35 cellular contexts compared by ENCODE assay signal in the genomic region with DNA sequence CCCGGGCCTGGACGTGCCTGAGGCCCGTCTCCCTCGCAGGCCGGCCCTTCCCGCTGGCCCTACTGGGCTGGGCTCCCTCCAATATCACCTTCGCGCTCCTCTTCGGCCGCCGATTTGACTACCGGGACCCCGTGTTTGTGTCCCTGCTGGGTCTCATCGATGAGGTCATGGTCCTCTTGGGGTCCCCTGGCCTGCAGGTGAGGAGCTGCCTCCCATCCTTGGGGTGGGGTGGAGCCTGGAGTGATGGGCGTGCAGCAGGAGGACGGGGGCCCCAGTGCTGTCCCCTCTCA. TPM values are rescaled to one million over a fixed set of nuclear protein-coding genes. Genes with fewer than 3 reads are reported as not detected.
"Had no signal": no experiment of that assay in that cellular context is flagged by ENCODE, and none has a peak within 500 bp of the region (broad histone marks: within the 10 kb centered on the region; RNA-seq: fewer than 3 reads in every experiment).

No MANE protein-coding gene starts in this region.

- H3K27ac Mint-ChIP-seq: memory B cell; mesothelial cell of epicardium; natural killer cell treated with Interleukin-12 subunit alpha and Interleukin-12 subunit beta and Interleukin-15 and Interleukin-18, amount 100 ng/mL, for 72 hours; stimulated activated memory B cell treated with anti-CD40 and anti-IgM and Interleukin-4, amounts not matched to agents 10 μg/mL and 1 μg/mL and 100 μg/mL, for 72 hours; type B pancreatic cell had no signal

- H3K27ac ChIP-seq: coronary artery, esophagus muscularis mucosa, foreskin keratinocyte, gastroesophageal sphincter, heart left ventricle, hepatocyte, neural progenitor cell, psoas muscle, skin epidermis, testis, tibial artery had no signal

- H3K4me1 ChIP-seq: foreskin keratinocyte, psoas muscle had no signal

- H3K9me3 Mint-ChIP-seq: memory B cell; mesothelial cell of epicardium; naive B cell; natural killer cell treated with Interleukin-12 subunit alpha and Interleukin-12 subunit beta and Interleukin-15 and Interleukin-18, amount 100 ng/mL, for 72 hours; neural progenitor cell; stimulated activated memory B cell treated with anti-CD40 and anti-IgM and Interleukin-4, amounts not matched to agents 10 μg/mL and 1 μg/mL and 100 μg/mL, for 72 hours; type B pancreatic cell had no signal

- H2AFZ ChIP-seq: hepatocyte, neural progenitor cell had no signal

- H3K4me2 ChIP-seq: neural progenitor cell had no signal

- H3K36me3 ChIP-seq: esophagus muscularis mucosa, gastroesophageal sphincter, heart left ventricle, neural progenitor cell, spleen, tibial artery had no signal

- ATAC-seq: foreskin keratinocyte; gastroesophageal sphincter; heart left ventricle; left lobe of liver; mucosa of descending colon; natural killer cell treated with Interleukin-12 subunit alpha and Interleukin-12 subunit beta and Interleukin-15 and Interleukin-18, amount 100 ng/mL, for 72 hours; psoas muscle; right cardiac atrium; stimulated activated memory B cell treated with anti-CD40 and anti-IgM and Interleukin-4, amounts not matched to agents 10 μg/mL and 1 μg/mL and 100 μg/mL, for 72 hours; stimulated activated naive CD8-positive, alpha-beta T cell treated with anti-CD3 and anti-CD28 coated beads, Interleukin-15, Interleukin-2, amounts not matched to agents 100 U/mL and 50 U/mL, for 24 hours had no signal

- H3K36me3 Mint-ChIP-seq: memory B cell; mesothelial cell of epicardium; naive B cell; natural killer cell treated with Interleukin-12 subunit alpha and Interleukin-12 subunit beta and Interleukin-15 and Interleukin-18, amount 100 ng/mL, for 72 hours; neural progenitor cell; stimulated activated memory B cell treated with anti-CD40 and anti-IgM and Interleukin-4, amounts not matched to agents 10 μg/mL and 1 μg/mL and 100 μg/mL, for 72 hours; type B pancreatic cell had no signal

- H3K9ac ChIP-seq: neural progenitor cell had no signal

- H3K4me1 Mint-ChIP-seq: naive B cell; stimulated activated memory B cell treated with anti-CD40 and anti-IgM and Interleukin-4, amounts not matched to agents 10 μg/mL and 1 μg/mL and 100 μg/mL, for 72 hours had no signal

- H3K4me3 Mint-ChIP-seq: memory B cell; mesothelial cell of epicardium; natural killer cell treated with Interleukin-12 subunit alpha and Interleukin-12 subunit beta and Interleukin-15 and Interleukin-18, amount 100 ng/mL, for 72 hours; neural progenitor cell; stimulated activated memory B cell treated with anti-CD40 and anti-IgM and Interleukin-4, amounts not matched to agents 10 μg/mL and 1 μg/mL and 100 μg/mL, for 72 hours; type B pancreatic cell had no signal

- DNase-seq: dermis blood vessel endothelial cell; effector memory CD4-positive, alpha-beta T cell; foreskin keratinocyte; heart left ventricle; kidney; mucosa of descending colon; naive B cell; nucleus accumbens; psoas muscle; spleen; stimulated activated CD4-positive, alpha-beta T cell treated with anti-CD3 and anti-CD28 coated beads, Interleukin-4, amount 100 ng/mL, for 4 hours; stimulated activated naive CD8-positive, alpha-beta T cell treated with anti-CD3 and anti-CD28 coated beads, Interleukin-15, Interleukin-2, amounts not matched to agents 100 U/mL and 50 U/mL, for 24 hours; substantia nigra; testis; tibial artery had no signal

- FAIRE-seq: endothelial cell of umbilical vein, kidney had no signal

- H3K27me3 ChIP-seq: hepatocyte, neural progenitor cell, testis had no signal

- H3K4me3 ChIP-seq: coronary artery, esophagus muscularis mucosa, gastroesophageal sphincter, heart left ventricle, hepatocyte, lung, mucosa of descending colon, neural progenitor cell, psoas muscle, spleen, testis, tibial artery had no signal

- H3K9me3 ChIP-seq: esophagus muscularis mucosa, gastroesophageal sphincter, heart left ventricle, mucosa of descending colon, psoas muscle, spleen, testis, tibial artery had no signal

- H3K27me3 Mint-ChIP-seq: natural killer cell treated with Interleukin-12 subunit alpha and Interleukin-12 subunit beta and Interleukin-15 and Interleukin-18, amount 100 ng/mL, for 72 hours; type B pancreatic cell had no signal

RNA-seq across cellular contexts. Expression of gene CYP2W1, which starts 2.1 kb away (rescaled TPM):
- total RNA-seq: dermis blood vessel endothelial cell; endothelial cell of umbilical vein; epithelial cell of proximal tubule; fibroblast of lung; foreskin keratinocyte; gastroesophageal sphincter; heart left ventricle; natural killer cell treated with Interleukin-12 subunit alpha and Interleukin-12 subunit beta and Interleukin-15 and Interleukin-18, amount 100 ng/mL, for 72 hours; osteocyte; psoas muscle; renal cortical epithelial cell; right cardiac atrium had no signal
- polyA plus RNA-seq: endothelial cell of umbilical vein, fibroblast of lung, foreskin keratinocyte, heart left ventricle, liver, psoas muscle, right cardiac atrium had no signal

RNA-seq across cellular contexts. Expression of gene GPR146, which starts 59.3 kb away (rescaled TPM):
- total RNA-seq: foreskin keratinocyte had no signal
- polyA plus RNA-seq: foreskin keratinocyte had no signal
